9 cellular contexts compared by ENCODE assay signal in genomic region chr17:68182940-68183551, GRCh38.
DNase-seq lines count a peak whose midpoint lies in the region; ATAC-seq, FAIRE-seq and TF ChIP-seq lines count a peak whose summit lies in the region.
"Had no signal": no experiment of that assay in that cellular context is flagged by ENCODE, and none has a peak within 500 bp of the region (broad histone marks: within the 10 kb centered on the region; RNA-seq: fewer than 3 reads in every experiment).

No MANE protein-coding gene starts in this region.

- H3K4me1 ChIP-seq in endodermal cell (ENCODE audit: control insufficient read depth, insufficient read depth, low read length) = no peaks in the 10 kb centered on the region
- H3K4me1 ChIP-seq in kidney (ENCODE audit: control insufficient read depth in 1 of 2, insufficient read depth in 1 of 2, low read depth in 1 of 2, low read length in 2 of 2) = no peaks in the 10 kb centered on the region

- no peaks in the 10 kb centered on the region for H3K36me3 Mint-ChIP-seq in endodermal cell (ENCODE audit: low read depth)

- no peak overlapping the region for H3K27ac Mint-ChIP-seq in endodermal cell

- H3K9me3 ChIP-seq in endodermal cell (ENCODE audit: control insufficient read depth, low read length) (no peaks in the 10 kb centered on the region), kidney (ENCODE audit: control insufficient read depth in 1 of 2, low read length in 2 of 2) (no peaks in the 10 kb centered on the region)

- peaks cover 2% of the 10 kb centered on the region for H3K27me3 Mint-ChIP-seq in endodermal cell (ENCODE audit: insufficient read depth)

- H3K9ac ChIP-seq in endodermal cell (ENCODE audit: extremely low read depth, low read length, poor library complexity, severe bottlenecking) (no peak overlapping the region), kidney (ENCODE audit: low read length in 2 of 2) (no peak overlapping the region)

- no peaks in the 10 kb centered on the region for H3K27me3 ChIP-seq in endodermal cell (ENCODE audit: control insufficient read depth, insufficient read depth, low read length, poor library complexity, severe bottlenecking)

- intact Hi-C loops in kidney (cut with DNase I) = no loop called here

- no peak overlapping the region for H3K4me3 ChIP-seq in endodermal cell (ENCODE audit: low read length)
- H3K4me3 ChIP-seq in kidney (ENCODE audit: low read length in 2 of 2) = no peak overlapping the region

- H3K9me3 Mint-ChIP-seq in endodermal cell = peaks cover 3% of the 10 kb centered on the region

- FAIRE-seq in kidney (lab: Jason Lieb, UNC) = no peak

- no peaks in the 10 kb centered on the region for H3K4me1 Mint-ChIP-seq in endodermal cell

- peak; percentile 46 for ATAC-seq in GM21825 (IDR thresholded peaks at IDR 0.05; ENCODE audit: unreplicated experiment)

- H3K36me3 ChIP-seq in endodermal cell (ENCODE audit: control insufficient read depth, insufficient read depth, low read length) (no peaks in the 10 kb centered on the region), kidney (ENCODE audit: control insufficient read depth in 1 of 2, insufficient read depth in 2 of 2, low read length in 2 of 2) (no peaks in the 10 kb centered on the region)

- DNase-seq in 8988T = peak; percentile 15
- DNase-seq in activated CD4-positive, CD25-positive, alpha-beta regulatory T cell (lab: John Stamatoyannopoulos, UW) = peak in 3 of 4 experiments; percentile 29 to 64 (median 34)
- peak; percentile 88 for DNase-seq in endodermal cell
- DNase-seq in NCI-H146 (lab: John Stamatoyannopoulos, UW) = no peak
- no peak for DNase-seq in kidney
- DNase-seq in NOMO-1 (lab: John Stamatoyannopoulos, UW; ENCODE audit: unreplicated experiment in 2 of 2) = no peak
- no peak for DNase-seq in NCI-H2171 treated with DMSO at 0.1 percent for 48 hours (lab: John Stamatoyannopoulos, UW)
- DNase-seq: IMR-90 had no signal

- H3K4me3 Mint-ChIP-seq in endodermal cell = no peak overlapping the region

- WGBS in endodermal cell (ENCODE audit: insufficient coverage in 1 of 2, insufficient read length in 1 of 2), 2 experiments = 91 to 93% methylated on average over 7 to 10 of the region's 12 CpGs

- TF ChIP-seq CTCF in endodermal cell (conservative IDR thresholded peaks at IDR 0.05) = no peak
- no peak for TF ChIP-seq CTCF in kidney (IDR thresholded peaks at IDR 0.05; ENCODE audit: borderline replicate concordance, extremely low read depth, insufficient read depth)

- H3K27ac ChIP-seq in endodermal cell (ENCODE audit: low read depth, low read length) (no peak overlapping the region), kidney (ENCODE audit: low read depth in 2 of 2, low read length in 2 of 2) (no peak overlapping the region)

Comparison
In these comparisons a context has a peak if more than half of its experiments do, and no peak if none do; other contexts are left out.
1. DNase-seq: peak in 8988T (single experiment), activated CD4-positive, CD25-positive, alpha-beta regulatory T cell (3 of 4) and endodermal cell (single experiment); none in NCI-H146 (single experiment), kidney (single experiment), NOMO-1 (0 of 2) and NCI-H2171 treated with DMSO at 0.1 percent for 48 hours (single experiment).